In genomic region chr4:169612869-169613859, GRCh38 we compare ENCODE assay signal across 8 cellular contexts. TPM values are rescaled to one million over a fixed set of nuclear protein-coding genes. Genes with fewer than 3 reads are reported as not detected.
DNase-seq lines count a peak whose midpoint lies in the region; TF ChIP-seq lines count a peak whose summit lies in the region.

No MANE protein-coding gene starts in this region.

- peak overlapping the region; percentile 89 for H3K4me3 Mint-ChIP-seq in activated naive CD4-positive, alpha-beta T cell treated with anti-CD3 and anti-CD28 coated beads, Interleukin-2, amount 10 ng/mL, durations not matched to agents 7 days and 5 days

- H3K27ac ChIP-seq in tibial nerve, result peak overlapping the region; percentile 94 to 99 (median 98)

- peak in 1 of 2 donors; percentile 38 for TF ChIP-seq EP300 in tibial nerve (IDR thresholded peaks at IDR 0.05)

- H3K4me1 Mint-ChIP-seq in activated naive CD4-positive, alpha-beta T cell treated with anti-CD3 and anti-CD28 coated beads, Interleukin-2, amount 10 ng/mL, durations not matched to agents 7 days and 5 days, result peaks cover 52% of the 10 kb centered on the region

- H3K27ac Mint-ChIP-seq in activated naive CD4-positive, alpha-beta T cell treated with anti-CD3 and anti-CD28 coated beads, Interleukin-2, amount 10 ng/mL, durations not matched to agents 7 days and 5 days, result peak overlapping the region; percentile 97

- peaks cover 5% of the 10 kb centered on the region for H3K36me3 Mint-ChIP-seq in activated naive CD4-positive, alpha-beta T cell treated with anti-CD3 and anti-CD28 coated beads, Interleukin-2, amount 10 ng/mL, durations not matched to agents 7 days and 5 days

- no peak for TF ChIP-seq POLR2A in tibial nerve (IDR thresholded peaks at IDR 0.05)

- H3K27me3 ChIP-seq in MG63 (no peaks in the 10 kb centered on the region), tibial nerve (no peaks in the 10 kb centered on the region)

- in situ Hi-C loops in SK-MEL-5 (cut with HindIII; ENCODE audit: low pct_unique_long_range_greater_than_20kb, low sequenced_read_pairs), result no loop called here

- peak overlapping the region; percentile 91 for H3K4me3 ChIP-seq in MG63
- H3K4me3 ChIP-seq in tibial nerve, result peak overlapping the region; percentile 66 to 93 (median 79)

- no peaks in the 10 kb centered on the region for H3K36me3 ChIP-seq in MG63
- peaks cover 0 to 10% (median 0%) of the 10 kb centered on the region in 3 donors for H3K36me3 ChIP-seq in tibial nerve

- H3K4me1 ChIP-seq in tibial nerve, result peaks cover 0 to 36% (median 13%) of the 10 kb centered on the region in 4 donors

- H3K9me3 ChIP-seq in MG63 (no peaks in the 10 kb centered on the region), tibial nerve (no peaks in the 10 kb centered on the region)

- peak; percentile 51 to 74 (median 69) for TF ChIP-seq CTCF in tibial nerve (IDR thresholded peaks at IDR 0.05)

- no peaks in the 10 kb centered on the region for H3K9me3 Mint-ChIP-seq in activated naive CD4-positive, alpha-beta T cell treated with anti-CD3 and anti-CD28 coated beads, Interleukin-2, amount 10 ng/mL, durations not matched to agents 7 days and 5 days

- CTCF ChIA-PET in activated naive CD4-positive, alpha-beta T cell treated with anti-CD3 and anti-CD28 coated beads, Interleukin-2, amount 10 ng/mL, durations not matched to agents 7 days and 5 days (lab: Charles Lee), result interaction anchor here (0.6 to 1.9 kb wide), 15 partner anchors 18 to 603 kb away, joined by 3 to 10 read pairs (median 3); partner anchors contain the start of gene CBR4

- peak; percentile 53 for DNase-seq in GDM1 (lab: John Stamatoyannopoulos, UW)
- peak; percentile 63 for DNase-seq in HCEC 1CT
- peak; percentile 60 for DNase-seq in MG63
- peak; percentile 89 for DNase-seq in SK-MEL-5 (ENCODE audit: low read depth, low spot score)
- peak; percentile 82 for DNase-seq in activated naive CD4-positive, alpha-beta T cell treated with anti-CD3 and anti-CD28 coated beads, Interleukin-2, amount 10 ng/mL, durations not matched to agents 7 days and 5 days
- DNase-seq in globus pallidus (ENCODE audit: low spot score), result peak; percentile 91
- peak in 52 of 56 donors; percentile 4 to 87 (median 58) for DNase-seq in nucleus accumbens (lab: John Stamatoyannopoulos, UW)
- DNase-seq in tibial nerve (ENCODE audit: low spot score in 2 of 2), result peak; percentile 58 to 83

- WGBS in tibial nerve, 2 donors, result 5% methylated on average over 9 of the region's 9 CpGs

- no peaks in the 10 kb centered on the region for H3K27me3 Mint-ChIP-seq in activated naive CD4-positive, alpha-beta T cell treated with anti-CD3 and anti-CD28 coated beads, Interleukin-2, amount 10 ng/mL, durations not matched to agents 7 days and 5 days

RNA-seq across cellular contexts. Expression of gene NEK1, which starts 0.8 kb away (rescaled TPM):
- 2.1 and 2.4 TPM in 2 replicates for total RNA-seq in MG63 (2014; rRNA removed; shearing (Covaris generic); ENCODE audit: low replicate concordance)
- total RNA-seq in SK-MEL-5 (2014; rRNA removed; shearing (Covaris generic)), result 7.6 and 8.5 TPM in 2 replicates
- polyA plus RNA-seq in SK-MEL-5 (2015; cell fraction: cytosol; rRNA removed), result 7.0 and 10.0 TPM in 2 replicates
- 14.8 and 19.1 TPM in 2 replicates for polyA plus RNA-seq in SK-MEL-5 (2015; cell fraction: nucleus; rRNA removed)
- 100 to 1,000 TPM in 1 of 4 donors, 10 to 100 TPM in 3; 66.9 to 100 (median 90.5) TPM for total RNA-seq in tibial nerve

RNA-seq across cellular contexts. Expression of gene CLCN3, which starts 7.2 kb away (rescaled TPM):
- 1.9 and 6.1 TPM in 2 replicates for total RNA-seq in MG63 (2014; rRNA removed; shearing (Covaris generic); ENCODE audit: low replicate concordance)
- total RNA-seq in SK-MEL-5 (2014; rRNA removed; shearing (Covaris generic)), result 53.8 and 54.5 TPM in 2 replicates
- 44.6 and 60.1 TPM in 2 replicates for polyA plus RNA-seq in SK-MEL-5 (2015; cell fraction: cytosol; rRNA removed)
- polyA plus RNA-seq in SK-MEL-5 (2015; cell fraction: nucleus; rRNA removed), result 27.3 and 34.1 TPM in 2 replicates
- total RNA-seq in tibial nerve, result 10 to 100 TPM; 28.8 to 45.4 (median 37.7) TPM

Comparison
In these comparisons a context has a peak if more than half of its experiments do, and no peak if none do; other contexts are left out.
1. Peak in every context shown above with its lines: DNase-seq, H3K4me3 ChIP-seq and H3K27ac ChIP-seq.